ENCODE assay signal across 22 cellular contexts in genomic region chr18:56508637-56509036, GRCh38.
"Had no signal": no experiment of that assay in that cellular context is flagged by ENCODE, and none has a peak within 500 bp of the region (broad histone marks: within the 10 kb centered on the region; RNA-seq: fewer than 3 reads in every experiment).

No MANE protein-coding gene starts in this region.

- DNase-seq: activated CD4-positive, alpha-beta T cell treated with anti-CD3 and anti-CD28 coated beads, Interleukin-2, amount 10 ng/mL, durations not matched to agents 7 days and 5 days; activated CD4-positive, CD25-positive, alpha-beta regulatory T cell treated with anti-CD3 and anti-CD28 coated beads, Interleukin-2, amount 50 U/mL, for 72 hours; activated CD8-positive, alpha-beta T cell treated with anti-CD3 and anti-CD28 coated beads for 36 hours; activated gamma-delta T cell treated with Interleukin-2 at 50 U/mL for 16 hours; activated naive CD4-positive, alpha-beta T cell treated with anti-CD3 and anti-CD28 coated beads, Interleukin-2, amount 50 U/mL, for 16 hours; activated T-cell treated with anti-CD3 and anti-CD28 coated beads, Interleukin-2, amount 50 U/mL, for 4 hours; amniotic stem cell; central memory CD4-positive, alpha-beta T cell; effector CD4-positive, alpha-beta T cell; left lung; mammary epithelial cell; naive thymus-derived CD4-positive, alpha-beta T cell; occipital lobe; retina; stimulated activated CD4-positive, alpha-beta T cell treated with anti-CD3 and anti-CD28 coated beads, Interleukin-15, amount 100 ng/mL, for 24 hours; stimulated activated naive CD4-positive, alpha-beta T cell; T-helper 2 cell had no signal

- H3K9me3 Mint-ChIP-seq: activated CD4-positive, alpha-beta T cell treated with anti-CD3 and anti-CD28 coated beads, Interleukin-2, amount 10 ng/mL, durations not matched to agents 7 days and 5 days; activated CD8-positive, alpha-beta T cell treated with anti-CD3 and anti-CD28 coated beads for 36 hours; activated T-cell treated with anti-CD3 and anti-CD28 coated beads, Interleukin-2, amount 50 U/mL, for 4 hours had no signal

- H3K4me3 ChIP-seq: left lung, smooth muscle cell, suprapubic skin, tibial nerve had no signal

- H3K36me3 Mint-ChIP-seq: mesothelial cell of epicardium; naive thymus-derived CD4-positive, alpha-beta T cell had no signal

- H3K36me3 ChIP-seq: left lung, suprapubic skin, tibial nerve had no signal

- H3K27me3 ChIP-seq: left lung, suprapubic skin, tibial nerve had no signal

- H3K4me1 Mint-ChIP-seq: activated CD4-positive, alpha-beta T cell treated with anti-CD3 and anti-CD28 coated beads, Interleukin-2, amount 10 ng/mL, durations not matched to agents 7 days and 5 days; activated T-helper 17 cell treated with anti-CD3 and anti-CD28 coated beads, Interleukin-2, amount 50 U/mL, for 72 hours; mesothelial cell of epicardium had no signal

- H3K27ac Mint-ChIP-seq: activated CD4-positive, alpha-beta T cell treated with anti-CD3 and anti-CD28 coated beads, Interleukin-2, amount 10 ng/mL, durations not matched to agents 7 days and 5 days; activated CD8-positive, alpha-beta T cell treated with anti-CD3 and anti-CD28 coated beads for 36 hours; activated T-helper 17 cell treated with anti-CD3 and anti-CD28 coated beads, Interleukin-2, amount 50 U/mL, for 72 hours; mesothelial cell of epicardium; naive thymus-derived CD4-positive, alpha-beta T cell had no signal

- H3K9me3 ChIP-seq: left lung, suprapubic skin, tibial nerve had no signal

- H3K4me3 Mint-ChIP-seq: activated CD4-positive, alpha-beta T cell treated with anti-CD3 and anti-CD28 coated beads, Interleukin-2, amount 10 ng/mL, durations not matched to agents 7 days and 5 days; activated CD8-positive, alpha-beta T cell treated with anti-CD3 and anti-CD28 coated beads for 36 hours; activated T-cell treated with anti-CD3 and anti-CD28 coated beads, Interleukin-2, amount 50 U/mL, for 4 hours; activated T-helper 17 cell treated with anti-CD3 and anti-CD28 coated beads, Interleukin-2, amount 50 U/mL, for 72 hours; mesothelial cell of epicardium; naive thymus-derived CD4-positive, alpha-beta T cell had no signal

- H3K27me3 Mint-ChIP-seq: activated CD4-positive, alpha-beta T cell treated with anti-CD3 and anti-CD28 coated beads, Interleukin-2, amount 10 ng/mL, durations not matched to agents 7 days and 5 days had no signal

- H3K27ac ChIP-seq: left lung, suprapubic skin, tibial nerve had no signal

- ATAC-seq: activated CD8-positive, alpha-beta T cell treated with anti-CD3 and anti-CD28 coated beads for 36 hours; activated T-cell treated with anti-CD3 and anti-CD28 coated beads, Interleukin-2, amount 50 U/mL, for 4 hours; activated T-helper 17 cell treated with anti-CD3 and anti-CD28 coated beads, Interleukin-2, amount 50 U/mL, for 72 hours; left lung; naive thymus-derived CD4-positive, alpha-beta T cell had no signal

- H3K4me1 ChIP-seq: left lung, suprapubic skin, tibial nerve had no signal
